15 cellular contexts compared by ENCODE assay signal in genomic region chr4:73621357-73621756, GRCh38. TPM values are rescaled to one million over a fixed set of nuclear protein-coding genes. Genes with fewer than 3 reads are reported as not detected.
DNase-seq lines count a peak whose midpoint lies in the region; ATAC-seq and TF ChIP-seq lines count a peak whose summit lies in the region.
"Had no signal": no experiment of that assay in that cellular context is flagged by ENCODE, and none has a peak within 500 bp of the region (broad histone marks: within the 10 kb centered on the region; RNA-seq: fewer than 3 reads in every experiment).

No MANE protein-coding gene starts in this region.

- H3K9me3 ChIP-seq in DOHH2 (ENCODE audit: control insufficient read depth, insufficient read depth, low read length) (no peaks in the 10 kb centered on the region), mucosa of rectum (ENCODE audit: control insufficient read depth in 2 of 2, low read length in 2 of 2) (no peaks in the 10 kb centered on the region), body of pancreas (no peaks in the 10 kb centered on the region), aorta (ENCODE audit: control insufficient read depth, low read length) (peaks cover 2% of the 10 kb centered on the region), tibial artery (no peaks in the 10 kb centered on the region)

- WGBS in body of pancreas, 2 donors = 58 to 65% methylated on average over 5 of the region's 5 CpGs
- 93 to 94% methylated on average over 5 of the region's 5 CpGs for WGBS in aorta, 2 donors

- intact Hi-C loops in body of pancreas (cut with DNase I) = no loop called here
- intact Hi-C loops in aorta (cut with DNase I) = loop anchor here in 1 of 2 donors (10.0 kb wide), 1 partner anchor 287 kb away; no protein-coding TSS in a partner anchor
- intact Hi-C loops in tibial artery (cut with DNase I; ENCODE audit: low total_unique reads) = no loop called here

- no peaks in the 10 kb centered on the region for H4K20me1 ChIP-seq in DOHH2 (ENCODE audit: control insufficient read depth, insufficient read depth, low read depth, low read length)

- H3K27me3 ChIP-seq in DOHH2 (ENCODE audit: control insufficient read depth, low read length) (no peaks in the 10 kb centered on the region), mucosa of rectum (ENCODE audit: control insufficient read depth in 2 of 2, insufficient read depth in 2 of 2, low read length in 2 of 2) (no peaks in the 10 kb centered on the region), body of pancreas (no peaks in the 10 kb centered on the region), aorta (ENCODE audit: control insufficient read depth in 1 of 2, insufficient read depth in 2 of 2, low read length in 1 of 2) (peaks cover 0 to 2% of the 10 kb centered on the region in 2 donors), tibial artery (peaks cover 0 to 6% of the 10 kb centered on the region in 2 donors)

- H3F3A ChIP-seq in DOHH2 (ENCODE audit: control insufficient read depth, insufficient read depth) = peaks cover 27% of the 10 kb centered on the region

- H3K4me2 ChIP-seq in DOHH2 (ENCODE audit: low read length) = peak overlapping the region; percentile 89

- TF ChIP-seq CTCF in DOHH2 (IDR thresholded peaks at IDR 0.05; ENCODE audit: low read depth, low read length, poor library complexity, severe bottlenecking) = no peak
- no peak for TF ChIP-seq CTCF in VCaP (conservative IDR thresholded peaks at IDR 0.05)
- no peak for TF ChIP-seq CTCF in body of pancreas (IDR thresholded peaks at IDR 0.05)
- no peak for TF ChIP-seq CTCF in tibial artery (IDR thresholded peaks at IDR 0.05)

- H3K9me2 ChIP-seq in DOHH2 (replicated peaks; ENCODE audit: control insufficient read depth, low read length) = no peaks in the 10 kb centered on the region

- H3K4me3 ChIP-seq in DOHH2 (ENCODE audit: low read length) = peak overlapping the region; percentile 94; the same call in 1 of the 2 replicates
- H3K4me3 ChIP-seq in mucosa of rectum (ENCODE audit: low read length in 2 of 2) = no peak overlapping the region
- no peak overlapping the region for H3K4me3 ChIP-seq in body of pancreas
- H3K4me3 ChIP-seq in aorta (ENCODE audit: low read length in 2 of 2) = no peak overlapping the region
- H3K4me3 ChIP-seq in tibial artery = no peak overlapping the region

- H3K36me3 ChIP-seq in DOHH2 (ENCODE audit: control insufficient read depth, low read length) (peaks cover 37% of the 10 kb centered on the region), mucosa of rectum (ENCODE audit: control insufficient read depth in 2 of 2, insufficient read depth in 2 of 2, low read length in 2 of 2) (no peaks in the 10 kb centered on the region), body of pancreas (replicated peaks in 1 of 2; ENCODE audit: insufficient read depth in 1 of 2, low read depth in 2 of 2) (no peaks in the 10 kb centered on the region), aorta (ENCODE audit: control insufficient read depth in 1 of 2, insufficient read depth in 2 of 2, low read length in 1 of 2) (no peaks in the 10 kb centered on the region), tibial artery (no peaks in the 10 kb centered on the region)

- ATAC-seq in body of pancreas (no peak), aorta (ENCODE audit: low FRiP score) (no peak)

- TF ChIP-seq POLR2A in body of pancreas (IDR thresholded peaks at IDR 0.05) = no peak

- H3K79me2 ChIP-seq in DOHH2 (ENCODE audit: control insufficient read depth, low read length) = peaks cover 50% of the 10 kb centered on the region

- H3K4me1 ChIP-seq in DOHH2 (ENCODE audit: control insufficient read depth, low read length) = peaks cover 54% of the 10 kb centered on the region
- peaks cover 7 to 12% of the 10 kb centered on the region in 2 donors for H3K4me1 ChIP-seq in mucosa of rectum (ENCODE audit: control insufficient read depth in 2 of 2, insufficient read depth in 2 of 2, low read length in 2 of 2)
- H3K4me1 ChIP-seq in body of pancreas = peaks cover 27% of the 10 kb centered on the region
- H3K4me1 ChIP-seq in aorta (ENCODE audit: control insufficient read depth in 1 of 2, insufficient read depth in 2 of 2, low read length in 2 of 2) = no peaks in the 10 kb centered on the region
- H3K4me1 ChIP-seq in tibial artery = peaks cover 0 to 5% (median 0%) of the 10 kb centered on the region in 4 donors

- no peak overlapping the region for H3K9ac ChIP-seq in mucosa of rectum (ENCODE audit: low read depth in 1 of 2, low read length in 2 of 2)

- DNase-seq in COLO668 (lab: John Stamatoyannopoulos, UW; ENCODE audit: unreplicated experiment) (peak; percentile 15), body of pancreas (no peak), aorta (no peak), tibial artery (no peak)
- DNase-seq: ACHN; CD4-positive, CD25-positive, alpha-beta regulatory T cell; Karpas-422; NCI-H1436 treated with DMSO at 0.1 percent for 48 hours; NCI-H2081 treated with DMSO at 0.1 percent for 48 hours; NCI-H345; NCI-H774 had no signal

- H3K27ac ChIP-seq in DOHH2 (ENCODE audit: low read depth, low read length) (no peak overlapping the region), VCaP (peak overlapping the region; percentile 72), mucosa of rectum (ENCODE audit: low read depth in 2 of 2, low read length in 2 of 2) (peak overlapping the region; percentile 89 to 94), body of pancreas (no peak overlapping the region), aorta (ENCODE audit: low read depth in 1 of 2, low read length in 2 of 2) (no peak overlapping the region), tibial artery (no peak overlapping the region)

RNA-seq across cellular contexts. Expression of gene RASSF6, which starts 1.1 kb away (rescaled TPM):
- total RNA-seq in body of pancreas = 10 to 100 TPM in 1 of 2 donors, 1 to 10 TPM in 1; 5.3 to 10.1 TPM
- total RNA-seq in aorta = not detected
- polyA plus RNA-seq in aorta = 1 to 10 TPM in 1 of 2 donors, not detected in 1; 3.0 TPM
- total RNA-seq: CD4-positive, CD25-positive, alpha-beta regulatory T cell; Daoy had no signal

Comparison
In these comparisons a context has a peak if more than half of its experiments do, and no peak if none do; other contexts are left out.
1. H3K27ac ChIP-seq: peak in VCaP (single experiment) and mucosa of rectum (2 of 2); none in DOHH2 (single experiment), body of pancreas (0 of 4), aorta (0 of 2) and tibial artery (0 of 2).
2. RNA of gene RASSF6, which starts 1.1 kb away (total RNA-seq): 5.3 to 10.1 TPM in body of pancreas; not detected in aorta; every median in the first group is over 4 times any median in the second.